ENCODE assay signal across 1 cellular context in the genomic region with DNA sequence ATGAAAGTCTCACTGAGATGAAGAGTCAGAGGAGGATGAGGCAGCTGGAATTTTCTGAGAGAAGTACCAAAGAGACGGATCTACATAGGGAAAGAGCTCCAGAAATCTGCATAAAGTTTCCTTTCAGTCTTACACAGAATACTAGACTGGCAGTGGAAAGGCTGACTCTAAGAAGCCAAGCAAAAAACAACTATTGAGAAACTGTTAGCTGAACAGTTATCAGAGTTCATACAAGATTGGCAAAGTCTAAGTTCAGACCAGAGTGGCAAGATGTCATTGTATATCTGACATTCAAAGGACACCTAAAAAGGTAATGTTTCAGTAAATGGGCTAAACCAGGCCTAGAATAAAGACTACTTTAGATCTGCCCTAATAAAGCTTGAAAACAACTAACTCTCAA.
TF ChIP-seq lines count a peak whose summit lies in the region.

No MANE protein-coding gene starts in this region.

TF ChIP-seq in HepG2, 621 proteins besides CTCF, POLR2A, EP300 and RAD21 (continued from another document):
- no peak for TF ChIP-seq ARID5B (CRISPR knock-in tag; IDR thresholded peaks at IDR 0.05)
- no peak for TF ChIP-seq POGZ (CRISPR knock-in tag; IDR thresholded peaks at IDR 0.05)
- TF ChIP-seq, protein P1, sequence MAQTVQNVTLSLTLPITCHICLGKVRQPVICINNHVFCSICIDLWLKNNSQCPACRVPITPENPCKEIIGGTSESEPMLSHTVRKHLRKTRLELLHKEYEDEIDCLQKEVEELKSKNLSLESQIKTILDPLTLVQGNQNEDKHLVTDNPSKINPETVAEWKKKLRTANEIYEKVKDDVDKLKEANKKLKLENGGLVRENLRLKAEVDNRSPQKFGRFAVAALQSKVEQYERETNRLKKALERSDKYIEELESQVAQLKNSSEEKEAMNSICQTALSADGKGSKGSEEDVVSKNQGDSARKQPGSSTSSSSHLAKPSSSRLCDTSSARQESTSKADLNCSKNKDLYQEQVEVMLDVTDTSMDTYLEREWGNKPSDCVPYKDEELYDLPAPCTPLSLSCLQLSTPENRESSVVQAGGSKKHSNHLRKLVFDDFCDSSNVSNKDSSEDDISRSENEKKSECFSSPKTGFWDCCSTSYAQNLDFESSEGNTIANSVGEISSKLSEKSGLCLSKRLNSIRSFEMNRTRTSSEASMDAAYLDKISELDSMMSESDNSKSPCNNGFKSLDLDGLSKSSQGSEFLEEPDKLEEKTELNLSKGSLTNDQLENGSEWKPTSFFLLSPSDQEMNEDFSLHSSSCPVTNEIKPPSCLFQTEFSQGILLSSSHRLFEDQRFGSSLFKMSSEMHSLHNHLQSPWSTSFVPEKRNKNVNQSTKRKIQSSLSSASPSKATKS (CRISPR knock-in tag; IDR thresholded peaks at IDR 0.05) = no peak
- TF ChIP-seq, protein P2, sequence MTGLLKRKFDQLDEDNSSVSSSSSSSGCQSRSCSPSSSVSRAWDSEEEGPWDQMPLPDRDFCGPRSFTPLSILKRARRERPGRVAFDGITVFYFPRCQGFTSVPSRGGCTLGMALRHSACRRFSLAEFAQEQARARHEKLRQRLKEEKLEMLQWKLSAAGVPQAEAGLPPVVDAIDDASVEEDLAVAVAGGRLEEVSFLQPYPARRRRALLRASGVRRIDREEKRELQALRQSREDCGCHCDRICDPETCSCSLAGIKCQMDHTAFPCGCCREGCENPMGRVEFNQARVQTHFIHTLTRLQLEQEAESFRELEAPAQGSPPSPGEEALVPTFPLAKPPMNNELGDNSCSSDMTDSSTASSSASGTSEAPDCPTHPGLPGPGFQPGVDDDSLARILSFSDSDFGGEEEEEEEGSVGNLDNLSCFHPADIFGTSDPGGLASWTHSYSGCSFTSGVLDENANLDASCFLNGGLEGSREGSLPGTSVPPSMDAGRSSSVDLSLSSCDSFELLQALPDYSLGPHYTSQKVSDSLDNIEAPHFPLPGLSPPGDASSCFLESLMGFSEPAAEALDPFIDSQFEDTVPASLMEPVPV (CRISPR knock-in tag; IDR thresholded peaks at IDR 0.05) = no peak
- no peak for TF ChIP-seq ZNF451 (CRISPR knock-in tag; IDR thresholded peaks at IDR 0.05)
